25 cellular contexts compared by ENCODE assay signal in the genomic region with DNA sequence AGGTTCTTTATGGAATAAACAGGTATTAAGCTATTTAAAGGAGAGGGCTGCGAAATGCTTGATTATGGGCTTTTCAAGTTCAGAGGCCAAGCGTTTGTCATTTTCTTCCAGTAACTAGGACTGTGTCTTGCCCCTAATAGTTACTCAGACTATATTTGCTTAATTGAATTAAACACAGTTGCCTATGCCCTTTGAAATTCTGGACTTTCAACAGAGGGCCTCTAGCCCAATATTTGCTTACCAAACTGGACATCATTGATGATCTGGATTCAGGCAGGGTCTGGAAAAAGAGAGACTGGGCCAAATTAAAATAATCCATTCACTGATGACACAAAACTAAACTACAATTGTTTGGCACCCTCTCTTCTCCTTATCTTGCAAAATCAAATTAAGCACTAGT.
"Had no signal": no experiment of that assay in that cellular context is flagged by ENCODE, and none has a peak within 500 bp of the region (broad histone marks: within the 10 kb centered on the region; RNA-seq: fewer than 3 reads in every experiment).

No MANE protein-coding gene starts in this region.

- DNase-seq: central memory CD4-positive, alpha-beta T cell; effector CD8-positive, alpha-beta T cell; foreskin keratinocyte; glutamatergic neuron; left ventricle myocardium inferior; naive B cell; pancreas; stimulated activated CD4-positive, alpha-beta T cell treated with anti-CD3 and anti-CD28 coated beads, Interleukin-12 subunit alpha, Interleukin-12 subunit beta, amount 100 ng/mL, for 4 hours; stimulated activated CD4-positive, alpha-beta T cell treated with anti-CD3 and anti-CD28 coated beads, Interleukin-1b, Interleukin-23, amount 100 ng/mL, for 48 hours; stimulated activated CD4-positive, alpha-beta T cell treated with anti-CD3 and anti-CD28 coated beads, Interleukin-4, amount 100 ng/mL, for 24 hours; stimulated activated naive CD4-positive, alpha-beta T cell treated with Interleukin-2 at 50 U/mL for 16 hours; stomach; substantia nigra; testis; tibial artery; upper lobe of left lung had no signal

- H3K4me3 ChIP-seq: esophagus muscularis mucosa, left ventricle myocardium inferior, lung, pancreas, smooth muscle cell, stomach, testis, tibial artery, upper lobe of left lung had no signal

- H3K36me3 Mint-ChIP-seq: memory B cell; naive B cell; natural killer cell treated with Interleukin-12 subunit alpha and Interleukin-12 subunit beta and Interleukin-15 and Interleukin-18, amount 100 ng/mL, for 72 hours; stimulated activated effector memory CD8-positive, alpha-beta T cell treated with anti-CD3 and anti-CD28 coated beads, Interleukin-12 subunit alpha, Interleukin-12 subunit beta, amount 100 ng/mL, for 72 hours had no signal

- H3K27ac Mint-ChIP-seq: dendritic cell treated with granulocyte-macrophage colony-stimulating factor and Interleukin-4, amounts not matched to agents 40 ng/mL and 50 ng/mL, for 4 days; memory B cell; naive B cell; natural killer cell treated with Interleukin-12 subunit alpha and Interleukin-12 subunit beta and Interleukin-15 and Interleukin-18, amount 100 ng/mL, for 72 hours; stimulated activated effector memory CD8-positive, alpha-beta T cell treated with anti-CD3 and anti-CD28 coated beads, Interleukin-12 subunit alpha, Interleukin-12 subunit beta, amount 100 ng/mL, for 72 hours had no signal

- H3K36me3 ChIP-seq: esophagus muscularis mucosa, neutrophil, pancreas, tibial artery, upper lobe of left lung had no signal

- H3K27me3 ChIP-seq: pancreas, stomach, testis, upper lobe of left lung had no signal

- H3K4me3 Mint-ChIP-seq: dendritic cell treated with granulocyte-macrophage colony-stimulating factor and Interleukin-4, amounts not matched to agents 40 ng/mL and 50 ng/mL, for 4 days; memory B cell; naive B cell; natural killer cell treated with Interleukin-12 subunit alpha and Interleukin-12 subunit beta and Interleukin-15 and Interleukin-18, amount 100 ng/mL, for 72 hours; neural crest cell; stimulated activated effector memory CD8-positive, alpha-beta T cell treated with anti-CD3 and anti-CD28 coated beads, Interleukin-12 subunit alpha, Interleukin-12 subunit beta, amount 100 ng/mL, for 72 hours had no signal

- H3K4me1 ChIP-seq: foreskin keratinocyte, testis, tibial artery had no signal

- H3K4me1 Mint-ChIP-seq: memory B cell; naive B cell; stimulated activated effector memory CD8-positive, alpha-beta T cell treated with anti-CD3 and anti-CD28 coated beads, Interleukin-12 subunit alpha, Interleukin-12 subunit beta, amount 100 ng/mL, for 72 hours had no signal

- H3K27ac ChIP-seq: esophagus muscularis mucosa, foreskin keratinocyte, left ventricle myocardium inferior, neutrophil, pancreas, testis, tibial artery, upper lobe of left lung had no signal

- H3K27me3 Mint-ChIP-seq: dendritic cell treated with granulocyte-macrophage colony-stimulating factor and Interleukin-4, amounts not matched to agents 40 ng/mL and 50 ng/mL, for 4 days had no signal

- H3K9me3 ChIP-seq: esophagus muscularis mucosa, left ventricle myocardium inferior, neutrophil, pancreas, stomach, testis, tibial artery, upper lobe of left lung had no signal

- H3K9me3 Mint-ChIP-seq: dendritic cell treated with granulocyte-macrophage colony-stimulating factor and Interleukin-4, amounts not matched to agents 40 ng/mL and 50 ng/mL, for 4 days; memory B cell; naive B cell; natural killer cell treated with Interleukin-12 subunit alpha and Interleukin-12 subunit beta and Interleukin-15 and Interleukin-18, amount 100 ng/mL, for 72 hours; neural crest cell; stimulated activated effector memory CD8-positive, alpha-beta T cell treated with anti-CD3 and anti-CD28 coated beads, Interleukin-12 subunit alpha, Interleukin-12 subunit beta, amount 100 ng/mL, for 72 hours had no signal
